Comparison of ENCODE assay signal across 17 cellular contexts in genomic region chr3:102466001-102466400, GRCh38. TPM values are rescaled to one million over a fixed set of nuclear protein-coding genes. Genes with fewer than 3 reads are reported as not detected.
DNase-seq lines count a peak whose midpoint lies in the region; ATAC-seq and TF ChIP-seq lines count a peak whose summit lies in the region.
"Had no signal": no experiment of that assay in that cellular context is flagged by ENCODE, and none has a peak within 500 bp of the region (broad histone marks: within the 10 kb centered on the region; RNA-seq: fewer than 3 reads in every experiment).

No MANE protein-coding gene starts in this region.

- no peaks in the 10 kb centered on the region for H3K27me3 Mint-ChIP-seq in MCF 10A (ENCODE audit: insufficient read depth, unreplicated experiment)

- H3K4me3 ChIP-seq in breast epithelium: no peak overlapping the region
- no peak overlapping the region for H3K4me3 ChIP-seq in OCI-LY3 (ENCODE audit: low read length)
- no peak overlapping the region for H3K4me3 ChIP-seq in choroid plexus epithelial cell (ENCODE audit: low read depth, low read length)
- no peak overlapping the region for H3K4me3 ChIP-seq in Karpas-422 (ENCODE audit: low read length)
- H3K4me3 ChIP-seq: mucosa of descending colon, vagina had no signal

- H3K9me3 Mint-ChIP-seq in MCF 10A (ENCODE audit: unreplicated experiment): no peaks in the 10 kb centered on the region

- CTCF ChIA-PET in MCF 10A (lab: Yijun Ruan, JAX): interaction anchor here (0.7 to 2.4 kb wide), 2 partner anchors 71 to 237 kb away, joined by 4 to 9 read pairs; no protein-coding TSS in a partner anchor

- H3K9me3 ChIP-seq in breast epithelium (no peaks in the 10 kb centered on the region), OCI-LY3 (ENCODE audit: insufficient read depth, low read length) (no peaks in the 10 kb centered on the region), Karpas-422 (ENCODE audit: low read length) (no peaks in the 10 kb centered on the region)
- H3K9me3 ChIP-seq: mucosa of descending colon, vagina had no signal

- TF ChIP-seq POLR2A in breast epithelium (IDR thresholded peaks at IDR 0.05): no peak

- no peaks in the 10 kb centered on the region for H3K79me2 ChIP-seq in OCI-LY3 (ENCODE audit: low read length)
- no peaks in the 10 kb centered on the region for H3K79me2 ChIP-seq in Karpas-422 (ENCODE audit: low read length)

- TF ChIP-seq CTCF in MCF 10A (IDR thresholded peaks at IDR 0.05; ENCODE audit: unreplicated experiment) (peak; percentile 9), breast epithelium (IDR thresholded peaks at IDR 0.05) (no peak), OCI-LY3 (IDR thresholded peaks at IDR 0.05; ENCODE audit: low read depth, low read length) (peak; percentile 42), choroid plexus epithelial cell (conservative IDR thresholded peaks at IDR 0.05; ENCODE audit: low read depth, low read length) (peak; percentile 34)

- peaks cover 4% of the 10 kb centered on the region for H3K4me1 Mint-ChIP-seq in MCF 10A (ENCODE audit: insufficient read depth, unreplicated experiment)

- H3K27ac Mint-ChIP-seq in MCF 10A (ENCODE audit: low read depth, unreplicated experiment): no peak overlapping the region

- BruUV-seq in MCF 10A (replicated peaks; lab: Mats Ljungman, UMichigan): no TSS peak

- no peak overlapping the region for H3K4me2 ChIP-seq in OCI-LY3 (ENCODE audit: low read length)
- no peak overlapping the region for H3K4me2 ChIP-seq in Karpas-422 (ENCODE audit: low read depth, low read length, poor library complexity, severe bottlenecking)

- no peaks in the 10 kb centered on the region for H4K20me1 ChIP-seq in OCI-LY3 (ENCODE audit: insufficient read depth, low read length)
- no peaks in the 10 kb centered on the region for H4K20me1 ChIP-seq in Karpas-422 (ENCODE audit: insufficient read depth, low read depth, low read length)

- H3K9me2 ChIP-seq in Karpas-422 (replicated peaks; ENCODE audit: insufficient read depth, low read length): no peaks in the 10 kb centered on the region

- POLR2A ChIA-PET in MCF 10A (lab: Yijun Ruan, JAX): interaction anchor here (0.7 kb wide), 1 partner anchor 208 kb away, joined by 3 read pairs; no protein-coding TSS in a partner anchor

- no peak overlapping the region for H2AFZ ChIP-seq in OCI-LY3 (ENCODE audit: low read depth, low read length)
- H2AFZ ChIP-seq in Karpas-422 (ENCODE audit: low read length): no peak overlapping the region

- no peaks in the 10 kb centered on the region for H3K4me1 ChIP-seq in breast epithelium
- no peaks in the 10 kb centered on the region for H3K4me1 ChIP-seq in OCI-LY3 (ENCODE audit: low read length)
- H3K4me1 ChIP-seq in Karpas-422 (ENCODE audit: low read length): no peaks in the 10 kb centered on the region
- H3K4me1 ChIP-seq: vagina had no signal

- intact Hi-C loops in MCF 10A (cut with micrococcal nuclease): loop anchor here (2.0 to 10.0 kb wide), 2 partner anchors 71 to 111 kb away; no protein-coding TSS in a partner anchor
- intact Hi-C loops in breast epithelium (cut with DNase I; ENCODE audit: low total_unique reads): no loop called here

- H3K27ac ChIP-seq in breast epithelium (no peak overlapping the region), OCI-LY3 (ENCODE audit: low read length) (no peak overlapping the region), Karpas-422 (ENCODE audit: low read length) (no peak overlapping the region)
- H3K27ac ChIP-seq: vagina, WERI-Rb-1 had no signal

- no peaks in the 10 kb centered on the region for H3K36me3 ChIP-seq in breast epithelium
- H3K36me3 ChIP-seq in OCI-LY3 (replicated peaks; ENCODE audit: low read depth, low read length): no peaks in the 10 kb centered on the region
- no peaks in the 10 kb centered on the region for H3K36me3 ChIP-seq in Karpas-422 (ENCODE audit: insufficient read depth, low read length)
- H3K36me3 ChIP-seq: vagina, WERI-Rb-1 had no signal

- H3K9ac ChIP-seq in OCI-LY3 (ENCODE audit: low read length) (no peak overlapping the region), Karpas-422 (ENCODE audit: low read length) (no peak overlapping the region)

- no peaks in the 10 kb centered on the region for H3K36me3 Mint-ChIP-seq in MCF 10A (ENCODE audit: insufficient read depth, unreplicated experiment)

- DNase-seq in MCF 10A (ENCODE audit: unreplicated experiment): peak; percentile 20
- DNase-seq in breast epithelium (ENCODE audit: low spot score in 2 of 2): no peak
- DNase-seq in choroid plexus epithelial cell (ENCODE audit: low read depth): peak; percentile 10
- DNase-seq in HUDEP-2 (lab: John Stamatoyannopoulos, UW; ENCODE audit: unreplicated experiment in 76 of 76): no peak
- no peak for DNase-seq in cortex of kidney (lab: John Stamatoyannopoulos, UW)
- DNase-seq in Karpas-422: no peak
- DNase-seq: Calu3; effector CD8-positive, alpha-beta T cell; foreskin melanocyte; GOT3; KG1; mucosa of descending colon; NCI-H187; WERI-Rb-1 had no signal

- no peak for ATAC-seq in GM19328 (IDR thresholded peaks at IDR 0.05; ENCODE audit: unreplicated experiment)
- ATAC-seq: mucosa of descending colon had no signal

- H3K27me3 ChIP-seq in breast epithelium: no peaks in the 10 kb centered on the region
- no peaks in the 10 kb centered on the region for H3K27me3 ChIP-seq in OCI-LY3 (ENCODE audit: low read depth, low read length)
- no peaks in the 10 kb centered on the region for H3K27me3 ChIP-seq in Karpas-422 (ENCODE audit: low read length)
- H3K27me3 ChIP-seq: vagina had no signal

- no peak overlapping the region for H3K4me3 Mint-ChIP-seq in MCF 10A (ENCODE audit: unreplicated experiment)

RNA-seq across cellular contexts. Expression of gene ZPLD1, which starts 31.2 kb away (rescaled TPM):
- total RNA-seq in MCF 10A (2022): 0.12 and 0.22 TPM in 2 replicates
- under 1 TPM in 2 of 3 donors, not detected in 1; 0.33 to 0.59 TPM for total RNA-seq in breast epithelium
- total RNA-seq in Karpas-422 (2014; rRNA removed; shearing (Covaris generic); ENCODE audit: low replicate concordance): not detected in 2 replicates
- total RNA-seq: vagina had no signal

Comparison
In these comparisons a context has a peak if more than half of its experiments do, and no peak if none do; other contexts are left out.
1. DNase-seq: peak in MCF 10A (single experiment) and choroid plexus epithelial cell (single experiment); none in breast epithelium (0 of 2), HUDEP-2 (0 of 76), cortex of kidney (single experiment) and Karpas-422 (single experiment).
2. CTCF ChIP-seq: peak in MCF 10A (single experiment), OCI-LY3 (single experiment) and choroid plexus epithelial cell (single experiment); none in breast epithelium (0 of 3).